In genomic region chr6:119350202-119351004, GRCh38 we compare ENCODE assay signal across 2 cellular contexts.
A peak's percentile ranks its signal among the peaks of the same experiment; 100 is the strongest.
TF ChIP-seq lines count a peak whose summit lies in the region.

No MANE protein-coding gene starts in this region.

TF ChIP-seq in WTC11, 78 proteins besides CTCF, POLR2A, EP300 and RAD21:
- no peak for TF ChIP-seq TEAD4 (CRISPR knock-in tag; IDR thresholded peaks at IDR 0.05)
- no peak for TF ChIP-seq TEAD1 (CRISPR knock-in tag; IDR thresholded peaks at IDR 0.05)
- TF ChIP-seq, protein P1, sequence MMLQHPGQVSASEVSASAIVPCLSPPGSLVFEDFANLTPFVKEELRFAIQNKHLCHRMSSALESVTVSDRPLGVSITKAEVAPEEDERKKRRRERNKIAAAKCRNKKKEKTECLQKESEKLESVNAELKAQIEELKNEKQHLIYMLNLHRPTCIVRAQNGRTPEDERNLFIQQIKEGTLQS (CRISPR knock-in tag; conservative IDR thresholded peaks at IDR 0.05) = no peak
- no peak for TF ChIP-seq IRF2 (CRISPR knock-in tag; IDR thresholded peaks at IDR 0.05; ENCODE audit: borderline replicate concordance, low read depth)
- TF ChIP-seq GTF2I (CRISPR knock-in tag; conservative IDR thresholded peaks at IDR 0.05) = no peak
- no peak for TF ChIP-seq MAX (CRISPR knock-in tag; IDR thresholded peaks at IDR 0.05)
- TF ChIP-seq, protein P2, sequence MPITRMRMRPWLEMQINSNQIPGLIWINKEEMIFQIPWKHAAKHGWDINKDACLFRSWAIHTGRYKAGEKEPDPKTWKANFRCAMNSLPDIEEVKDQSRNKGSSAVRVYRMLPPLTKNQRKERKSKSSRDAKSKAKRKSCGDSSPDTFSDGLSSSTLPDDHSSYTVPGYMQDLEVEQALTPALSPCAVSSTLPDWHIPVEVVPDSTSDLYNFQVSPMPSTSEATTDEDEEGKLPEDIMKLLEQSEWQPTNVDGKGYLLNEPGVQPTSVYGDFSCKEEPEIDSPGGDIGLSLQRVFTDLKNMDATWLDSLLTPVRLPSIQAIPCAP (CRISPR knock-in tag; IDR thresholded peaks at IDR 0.05) = no peak
- TF ChIP-seq ZSCAN18 (CRISPR knock-in tag; IDR thresholded peaks at IDR 0.05) = no peak
- TF ChIP-seq, protein P3, sequence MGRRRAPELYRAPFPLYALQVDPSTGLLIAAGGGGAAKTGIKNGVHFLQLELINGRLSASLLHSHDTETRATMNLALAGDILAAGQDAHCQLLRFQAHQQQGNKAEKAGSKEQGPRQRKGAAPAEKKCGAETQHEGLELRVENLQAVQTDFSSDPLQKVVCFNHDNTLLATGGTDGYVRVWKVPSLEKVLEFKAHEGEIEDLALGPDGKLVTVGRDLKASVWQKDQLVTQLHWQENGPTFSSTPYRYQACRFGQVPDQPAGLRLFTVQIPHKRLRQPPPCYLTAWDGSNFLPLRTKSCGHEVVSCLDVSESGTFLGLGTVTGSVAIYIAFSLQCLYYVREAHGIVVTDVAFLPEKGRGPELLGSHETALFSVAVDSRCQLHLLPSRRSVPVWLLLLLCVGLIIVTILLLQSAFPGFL (CRISPR knock-in tag; IDR thresholded peaks at IDR 0.05; ENCODE audit: borderline replicate concordance) = no peak
- TF ChIP-seq NR3C1 (CRISPR knock-in tag; conservative IDR thresholded peaks at IDR 0.05; ENCODE audit: low read depth) = no peak
- no peak for TF ChIP-seq ATF1 (CRISPR knock-in tag; IDR thresholded peaks at IDR 0.05)

TF ChIP-seq in H1, 55 proteins besides CTCF, POLR2A, EP300 and RAD21:
- TF ChIP-seq SIRT6 (IDR thresholded peaks at IDR 0.05; ENCODE audit: low read length) (no peak), ASH2L (IDR thresholded peaks at IDR 0.05; ENCODE audit: low read length) (peak; percentile 14), CREB1 (IDR thresholded peaks at IDR 0.05) (no peak), TCF12 (IDR thresholded peaks at IDR 0.05; ENCODE audit: low read depth, low read length) (no peak), MAX (IDR thresholded peaks at IDR 0.05) (no peak), CEBPB (IDR thresholded peaks at IDR 0.05; ENCODE audit: low read depth, low read length) (no peak), CBX8 (IDR thresholded peaks at IDR 0.05; ENCODE audit: borderline replicate concordance, low read depth, low read length) (no peak), RXRA (IDR thresholded peaks at IDR 0.05; ENCODE audit: insufficient read depth, low read depth, low read length) (no peak), SUZ12 (IDR thresholded peaks at IDR 0.05; ENCODE audit: low read length) (peak; percentile 37; the same call in 1 of the 2 replicates)
- TF ChIP-seq, protein P4, sequence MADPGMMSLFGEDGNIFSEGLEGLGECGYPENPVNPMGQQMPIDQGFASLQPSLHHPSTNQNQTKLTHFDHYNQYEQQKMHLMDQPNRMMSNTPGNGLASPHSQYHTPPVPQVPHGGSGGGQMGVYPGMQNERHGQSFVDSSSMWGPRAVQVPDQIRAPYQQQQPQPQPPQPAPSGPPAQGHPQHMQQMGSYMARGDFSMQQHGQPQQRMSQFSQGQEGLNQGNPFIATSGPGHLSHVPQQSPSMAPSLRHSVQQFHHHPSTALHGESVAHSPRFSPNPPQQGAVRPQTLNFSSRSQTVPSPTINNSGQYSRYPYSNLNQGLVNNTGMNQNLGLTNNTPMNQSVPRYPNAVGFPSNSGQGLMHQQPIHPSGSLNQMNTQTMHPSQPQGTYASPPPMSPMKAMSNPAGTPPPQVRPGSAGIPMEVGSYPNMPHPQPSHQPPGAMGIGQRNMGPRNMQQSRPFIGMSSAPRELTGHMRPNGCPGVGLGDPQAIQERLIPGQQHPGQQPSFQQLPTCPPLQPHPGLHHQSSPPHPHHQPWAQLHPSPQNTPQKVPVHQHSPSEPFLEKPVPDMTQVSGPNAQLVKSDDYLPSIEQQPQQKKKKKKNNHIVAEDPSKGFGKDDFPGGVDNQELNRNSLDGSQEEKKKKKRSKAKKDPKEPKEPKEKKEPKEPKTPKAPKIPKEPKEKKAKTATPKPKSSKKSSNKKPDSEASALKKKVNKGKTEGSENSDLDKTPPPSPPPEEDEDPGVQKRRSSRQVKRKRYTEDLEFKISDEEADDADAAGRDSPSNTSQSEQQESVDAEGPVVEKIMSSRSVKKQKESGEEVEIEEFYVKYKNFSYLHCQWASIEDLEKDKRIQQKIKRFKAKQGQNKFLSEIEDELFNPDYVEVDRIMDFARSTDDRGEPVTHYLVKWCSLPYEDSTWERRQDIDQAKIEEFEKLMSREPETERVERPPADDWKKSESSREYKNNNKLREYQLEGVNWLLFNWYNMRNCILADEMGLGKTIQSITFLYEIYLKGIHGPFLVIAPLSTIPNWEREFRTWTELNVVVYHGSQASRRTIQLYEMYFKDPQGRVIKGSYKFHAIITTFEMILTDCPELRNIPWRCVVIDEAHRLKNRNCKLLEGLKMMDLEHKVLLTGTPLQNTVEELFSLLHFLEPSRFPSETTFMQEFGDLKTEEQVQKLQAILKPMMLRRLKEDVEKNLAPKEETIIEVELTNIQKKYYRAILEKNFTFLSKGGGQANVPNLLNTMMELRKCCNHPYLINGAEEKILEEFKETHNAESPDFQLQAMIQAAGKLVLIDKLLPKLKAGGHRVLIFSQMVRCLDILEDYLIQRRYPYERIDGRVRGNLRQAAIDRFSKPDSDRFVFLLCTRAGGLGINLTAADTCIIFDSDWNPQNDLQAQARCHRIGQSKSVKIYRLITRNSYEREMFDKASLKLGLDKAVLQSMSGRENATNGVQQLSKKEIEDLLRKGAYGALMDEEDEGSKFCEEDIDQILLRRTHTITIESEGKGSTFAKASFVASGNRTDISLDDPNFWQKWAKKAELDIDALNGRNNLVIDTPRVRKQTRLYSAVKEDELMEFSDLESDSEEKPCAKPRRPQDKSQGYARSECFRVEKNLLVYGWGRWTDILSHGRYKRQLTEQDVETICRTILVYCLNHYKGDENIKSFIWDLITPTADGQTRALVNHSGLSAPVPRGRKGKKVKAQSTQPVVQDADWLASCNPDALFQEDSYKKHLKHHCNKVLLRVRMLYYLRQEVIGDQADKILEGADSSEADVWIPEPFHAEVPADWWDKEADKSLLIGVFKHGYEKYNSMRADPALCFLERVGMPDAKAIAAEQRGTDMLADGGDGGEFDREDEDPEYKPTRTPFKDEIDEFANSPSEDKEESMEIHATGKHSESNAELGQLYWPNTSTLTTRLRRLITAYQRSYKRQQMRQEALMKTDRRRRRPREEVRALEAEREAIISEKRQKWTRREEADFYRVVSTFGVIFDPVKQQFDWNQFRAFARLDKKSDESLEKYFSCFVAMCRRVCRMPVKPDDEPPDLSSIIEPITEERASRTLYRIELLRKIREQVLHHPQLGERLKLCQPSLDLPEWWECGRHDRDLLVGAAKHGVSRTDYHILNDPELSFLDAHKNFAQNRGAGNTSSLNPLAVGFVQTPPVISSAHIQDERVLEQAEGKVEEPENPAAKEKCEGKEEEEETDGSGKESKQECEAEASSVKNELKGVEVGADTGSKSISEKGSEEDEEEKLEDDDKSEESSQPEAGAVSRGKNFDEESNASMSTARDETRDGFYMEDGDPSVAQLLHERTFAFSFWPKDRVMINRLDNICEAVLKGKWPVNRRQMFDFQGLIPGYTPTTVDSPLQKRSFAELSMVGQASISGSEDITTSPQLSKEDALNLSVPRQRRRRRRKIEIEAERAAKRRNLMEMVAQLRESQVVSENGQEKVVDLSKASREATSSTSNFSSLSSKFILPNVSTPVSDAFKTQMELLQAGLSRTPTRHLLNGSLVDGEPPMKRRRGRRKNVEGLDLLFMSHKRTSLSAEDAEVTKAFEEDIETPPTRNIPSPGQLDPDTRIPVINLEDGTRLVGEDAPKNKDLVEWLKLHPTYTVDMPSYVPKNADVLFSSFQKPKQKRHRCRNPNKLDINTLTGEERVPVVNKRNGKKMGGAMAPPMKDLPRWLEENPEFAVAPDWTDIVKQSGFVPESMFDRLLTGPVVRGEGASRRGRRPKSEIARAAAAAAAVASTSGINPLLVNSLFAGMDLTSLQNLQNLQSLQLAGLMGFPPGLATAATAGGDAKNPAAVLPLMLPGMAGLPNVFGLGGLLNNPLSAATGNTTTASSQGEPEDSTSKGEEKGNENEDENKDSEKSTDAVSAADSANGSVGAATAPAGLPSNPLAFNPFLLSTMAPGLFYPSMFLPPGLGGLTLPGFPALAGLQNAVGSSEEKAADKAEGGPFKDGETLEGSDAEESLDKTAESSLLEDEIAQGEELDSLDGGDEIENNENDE (IDR thresholded peaks at IDR 0.05; ENCODE audit: insufficient replicate concordance, low read length) = peak; percentile 4
